Comparison of ENCODE assay signal across 19 cellular contexts in the genomic region with DNA sequence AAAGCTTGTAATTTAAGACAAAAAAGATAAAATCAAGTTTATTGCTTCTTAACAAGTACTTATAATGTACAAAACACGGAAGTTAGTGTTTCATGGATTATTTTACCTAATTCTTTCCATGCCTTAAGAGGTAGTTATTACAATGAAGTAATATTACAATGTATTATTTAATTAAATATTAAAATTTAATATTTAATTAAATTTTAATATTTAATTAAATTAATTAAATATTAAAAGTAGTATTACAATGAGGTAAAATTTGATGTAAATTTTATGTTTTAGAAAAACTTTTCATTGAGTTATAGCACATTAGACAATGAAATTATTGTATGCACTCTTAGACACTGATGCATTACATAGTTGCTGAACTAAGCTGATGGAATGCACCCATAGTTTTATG.
"Had no signal": no experiment of that assay in that cellular context is flagged by ENCODE, and none has a peak within 500 bp of the region (broad histone marks: within the 10 kb centered on the region; RNA-seq: fewer than 3 reads in every experiment).

No MANE protein-coding gene starts in this region.

- H3K4me3 ChIP-seq: SJCRH30 had no signal

- H3K4me1 ChIP-seq: SJCRH30 had no signal

- H3K9me3 ChIP-seq: SJCRH30 had no signal

- DNase-seq: KBM-7, NCI-H1092, NCI-H1436, NCI-H187, NCI-H2029, NCI-H2081 treated with DMSO at 0.1 percent for 48 hours, NCI-H2171, NCI-H226, NCI-H446, NCI-H510A, NCI-H524 treated with DMSO at 0.1 percent for 48 hours, NCI-H69, NCI-H774, PC-3, SHP77 treated with DMSO at 0.1 percent for 48 hours, SJCRH30 had no signal

- H3K27ac ChIP-seq: SJCRH30 had no signal

- H3K27me3 ChIP-seq: SJCRH30 had no signal

- H3K36me3 ChIP-seq: SJCRH30 had no signal

- ATAC-seq: Panc1, PC-3, Right ventricle myocardium inferior, SK-N-SH treated with all-trans-retinoic acid at 6 μM for 48 hours had no signal
